ENCODE assay signal across 16 cellular contexts in the genomic region with DNA sequence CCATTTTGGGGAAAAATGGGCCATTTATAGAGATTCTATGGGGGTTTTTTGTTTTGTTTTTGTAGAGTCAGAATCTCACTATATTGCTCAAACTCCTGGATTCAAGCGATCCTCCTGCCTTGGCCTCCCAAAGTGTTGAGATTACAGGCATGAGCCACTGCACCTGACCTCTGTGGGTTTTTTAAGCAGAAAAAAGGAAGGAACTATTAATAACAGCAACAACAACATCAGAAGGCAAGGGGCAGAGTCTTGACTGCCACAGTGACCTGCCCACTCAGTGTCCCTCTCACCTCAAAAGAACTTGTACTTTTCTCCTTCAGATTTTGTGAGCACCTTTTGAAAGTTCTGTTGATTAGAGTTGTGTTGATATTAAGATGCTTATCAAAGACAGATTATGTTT. TPM values are rescaled to one million over a fixed set of nuclear protein-coding genes. Genes with fewer than 3 reads are reported as not detected.
DNase-seq lines count a peak whose midpoint lies in the region; ATAC-seq and TF ChIP-seq lines count a peak whose summit lies in the region.
"Had no signal": no experiment of that assay in that cellular context is flagged by ENCODE, and none has a peak within 500 bp of the region (broad histone marks: within the 10 kb centered on the region; RNA-seq: fewer than 3 reads in every experiment).

No MANE protein-coding gene starts in this region.

- H3K4me1 Mint-ChIP-seq in natural killer cell, result peaks cover 27 to 69% of the 10 kb centered on the region in 2 donors

- H3K36me3 Mint-ChIP-seq in natural killer cell, result no peaks in the 10 kb centered on the region

- H3K4me3 Mint-ChIP-seq in natural killer cell, result no peak overlapping the region
- H3K4me3 Mint-ChIP-seq: activated CD4-positive, alpha-beta T cell treated with anti-CD3 and anti-CD28 coated beads for 36 hours had no signal

- TF ChIP-seq CTCF in natural killer cell (IDR thresholded peaks at IDR 0.05), result no peak

- peak overlapping the region; percentile 91 to 96 for H3K27ac Mint-ChIP-seq in natural killer cell
- H3K27ac Mint-ChIP-seq: activated CD4-positive, alpha-beta T cell treated with anti-CD3 and anti-CD28 coated beads for 36 hours had no signal

- no peaks in the 10 kb centered on the region for H3K27me3 Mint-ChIP-seq in natural killer cell (ENCODE audit: low read depth in 2 of 2)
- H3K27me3 Mint-ChIP-seq: activated CD4-positive, alpha-beta T cell treated with anti-CD3 and anti-CD28 coated beads for 36 hours had no signal

- H3K9me3 Mint-ChIP-seq in natural killer cell, result no peaks in the 10 kb centered on the region

- DNase-seq in NOMO-1 (lab: John Stamatoyannopoulos, UW; ENCODE audit: unreplicated experiment in 2 of 2) (peak; percentile 19 to 25), natural killer cell (no peak), NCI-H2107 treated with DMSO at 0.1 percent for 48 hours (lab: John Stamatoyannopoulos, UW; ENCODE audit: unreplicated experiment) (no peak), HT-29 (ENCODE audit: low spot score) (no peak)
- DNase-seq in stimulated activated CD4-positive, alpha-beta T cell treated with anti-CD3 and anti-CD28 coated beads, Interleukin-4, amount 100 ng/mL, for 1 hour, result no peak
- DNase-seq: activated CD4-positive, alpha-beta T cell treated with anti-CD3 and anti-CD28 coated beads for 36 hours; activated T-cell treated with anti-CD3 and anti-CD28 coated beads, Interleukin-2, amount 50 U/mL, for 48 hours; C1 segment of cervical spinal cord; DND-41; heart left ventricle; NCI-H1092; PC-3; psoas muscle; stimulated activated CD8-positive, alpha-beta memory T cell treated with anti-CD3 and anti-CD28 coated beads, Interleukin-4, amount 100 ng/mL, for 48 hours had no signal

- intact Hi-C loops in natural killer cell (cut with micrococcal nuclease), result loop anchor here (5.0 kb wide), 1 partner anchor 35 kb away; no protein-coding TSS in a partner anchor

- peak; percentile 26 for ATAC-seq in GM18520 (IDR thresholded peaks at IDR 0.05; ENCODE audit: unreplicated experiment)
- peak; percentile 43 for ATAC-seq in HG02571 (IDR thresholded peaks at IDR 0.05; ENCODE audit: unreplicated experiment)
- ATAC-seq in natural killer cell, result no peak
- ATAC-seq: activated CD4-positive, alpha-beta T cell treated with anti-CD3 and anti-CD28 coated beads for 36 hours; PC-3; psoas muscle had no signal

RNA-seq across cellular contexts. Expression of gene FNIP2, which starts 48.1 kb away (rescaled TPM):
- total RNA-seq in natural killer cell, result 10 to 100 TPM; 19.4 to 22.6 (median 21.8) TPM
- total RNA-seq in HT-29 (2014; rRNA removed; shearing (Covaris generic)), result 13.4 and 15.1 TPM in 2 replicates

Comparison
In these comparisons a context has a peak if more than half of its experiments do, and no peak if none do; other contexts are left out.
1. ATAC-seq: peak in GM18520 (single experiment) and HG02571 (single experiment); none in natural killer cell (0 of 3).
2. DNase-seq: peak in NOMO-1 (2 of 2); none in natural killer cell (single experiment), NCI-H2107 treated with DMSO at 0.1 percent for 48 hours (single experiment), HT-29 (single experiment) and stimulated activated CD4-positive, alpha-beta T cell treated with anti-CD3 and anti-CD28 coated beads, Interleukin-4, amount 100 ng/mL, for 1 hour (single experiment).